In genomic region chr3:14181253-14181652, GRCh38 we compare ENCODE assay signal across 18 cellular contexts. TPM values are rescaled to one million over a fixed set of nuclear protein-coding genes. Genes with fewer than 3 reads are reported as not detected.
DNase-seq lines count a peak whose midpoint lies in the region; ATAC-seq and TF ChIP-seq lines count a peak whose summit lies in the region.
"Had no signal": no experiment of that assay in that cellular context is flagged by ENCODE, and none has a peak within 500 bp of the region (broad histone marks: within the 10 kb centered on the region; RNA-seq: fewer than 3 reads in every experiment).

No MANE protein-coding gene starts in this region.

- H3K4me1 Mint-ChIP-seq in natural killer cell (peaks cover 40 to 44% of the 10 kb centered on the region in 2 donors), nephron (peaks cover 30% of the 10 kb centered on the region)
- peaks cover 35 to 36% of the 10 kb centered on the region in 2 donors for H3K4me1 Mint-ChIP-seq in natural killer cell treated with Interleukin-12 subunit alpha and Interleukin-12 subunit beta and Interleukin-15 and Interleukin-18, amount 100 ng/mL, for 72 hours (ENCODE audit: low read depth in 2 of 2)

- intact Hi-C loops in natural killer cell (cut with micrococcal nuclease) = no loop called here

- peak overlapping the region; percentile 28 for H3K4me3 Mint-ChIP-seq in natural killer cell
- H3K4me3 Mint-ChIP-seq in natural killer cell treated with Interleukin-12 subunit alpha and Interleukin-12 subunit beta and Interleukin-15 and Interleukin-18, amount 100 ng/mL, for 72 hours = no peak overlapping the region
- peak overlapping the region; percentile 46 to 64 (median 59) for H3K4me3 Mint-ChIP-seq in nephron

- ATAC-seq in natural killer cell = no peak
- no peak for ATAC-seq in natural killer cell treated with Interleukin-12 subunit alpha and Interleukin-12 subunit beta and Interleukin-15 and Interleukin-18, amount 100 ng/mL, for 72 hours
- no peak for ATAC-seq in GM21723 (IDR thresholded peaks at IDR 0.05; ENCODE audit: unreplicated experiment)

- H3K27me3 Mint-ChIP-seq in natural killer cell (ENCODE audit: low read depth in 2 of 2) = no peaks in the 10 kb centered on the region
- H3K27me3 Mint-ChIP-seq in natural killer cell treated with Interleukin-12 subunit alpha and Interleukin-12 subunit beta and Interleukin-15 and Interleukin-18, amount 100 ng/mL, for 72 hours = no peaks in the 10 kb centered on the region
- H3K27me3 Mint-ChIP-seq in nephron (ENCODE audit: low read depth) = no peaks in the 10 kb centered on the region

- H3K9me3 Mint-ChIP-seq in natural killer cell (no peaks in the 10 kb centered on the region), nephron (no peaks in the 10 kb centered on the region)
- no peaks in the 10 kb centered on the region for H3K9me3 Mint-ChIP-seq in natural killer cell treated with Interleukin-12 subunit alpha and Interleukin-12 subunit beta and Interleukin-15 and Interleukin-18, amount 100 ng/mL, for 72 hours

- TF ChIP-seq CTCF in natural killer cell (IDR thresholded peaks at IDR 0.05) (no peak), nephron (IDR thresholded peaks at IDR 0.05; ENCODE audit: unreplicated experiment in 3 of 3) (no peak)

- DNase-seq in natural killer cell (no peak), cortex of kidney (lab: John Stamatoyannopoulos, UW) (no peak), LoVo (ENCODE audit: low spot score) (no peak)
- no peak for DNase-seq in natural killer cell treated with Interleukin-12 subunit alpha and Interleukin-12 subunit beta and Interleukin-15 and Interleukin-18, amount 100 ng/mL, for 72 hours (ENCODE audit: low spot score)
- DNase-seq: GDM1, GOT3, HCEC 1CT, MV-4-11, NCI-H1105 treated with DMSO at 0.1 percent for 48 hours, NCI-H1694, NCI-H2081, NCI-H2171, NCI-H345, NCI-H524, NCI-H82, OCI-M1 had no signal

- H3K27ac Mint-ChIP-seq in natural killer cell = peak overlapping the region in 1 of 2 donors; percentile 56
- H3K27ac Mint-ChIP-seq in natural killer cell treated with Interleukin-12 subunit alpha and Interleukin-12 subunit beta and Interleukin-15 and Interleukin-18, amount 100 ng/mL, for 72 hours = no peak overlapping the region
- H3K27ac Mint-ChIP-seq in nephron = no peak overlapping the region

- H3K36me3 Mint-ChIP-seq in natural killer cell (peaks cover 9% of the 10 kb centered on the region), nephron (ENCODE audit: low read depth) (peaks cover 33% of the 10 kb centered on the region)
- peaks cover 6% of the 10 kb centered on the region for H3K36me3 Mint-ChIP-seq in natural killer cell treated with Interleukin-12 subunit alpha and Interleukin-12 subunit beta and Interleukin-15 and Interleukin-18, amount 100 ng/mL, for 72 hours

RNA-seq across cellular contexts. Expression of gene LSM3, which starts 2.6 kb away (rescaled TPM):
- total RNA-seq in natural killer cell = 1 to 10 TPM; 7.6 to 9.1 (median 8.9) TPM
- total RNA-seq in natural killer cell treated with Interleukin-12 subunit alpha and Interleukin-12 subunit beta and Interleukin-15 and Interleukin-18, amount 100 ng/mL, for 72 hours = 10 to 100 TPM; 15.1 to 15.2 TPM

RNA-seq across cellular contexts. Expression of gene XPC, which starts 2.9 kb away (rescaled TPM):
- 10 to 100 TPM; 45.5 to 62.1 (median 50.0) TPM for total RNA-seq in natural killer cell
- total RNA-seq in natural killer cell treated with Interleukin-12 subunit alpha and Interleukin-12 subunit beta and Interleukin-15 and Interleukin-18, amount 100 ng/mL, for 72 hours = 10 to 100 TPM; 24.6 to 31.5 TPM

RNA-seq across cellular contexts. Expression of gene TMEM43, which starts 56.4 kb away (rescaled TPM):
- total RNA-seq in natural killer cell = 10 to 100 TPM; 49.5 to 61.1 (median 54.1) TPM
- total RNA-seq in natural killer cell treated with Interleukin-12 subunit alpha and Interleukin-12 subunit beta and Interleukin-15 and Interleukin-18, amount 100 ng/mL, for 72 hours = 10 to 100 TPM; 37.3 to 42.6 TPM

RNA-seq across cellular contexts. Expression of gene CHCHD4, which starts 56.6 kb away (rescaled TPM):
- total RNA-seq in natural killer cell = 1 to 10 TPM; 2.1 to 4.3 (median 3.4) TPM
- total RNA-seq in natural killer cell treated with Interleukin-12 subunit alpha and Interleukin-12 subunit beta and Interleukin-15 and Interleukin-18, amount 100 ng/mL, for 72 hours = 10 to 100 TPM; 13.2 to 14.6 TPM
